9 cellular contexts compared by ENCODE assay signal in the genomic region with DNA sequence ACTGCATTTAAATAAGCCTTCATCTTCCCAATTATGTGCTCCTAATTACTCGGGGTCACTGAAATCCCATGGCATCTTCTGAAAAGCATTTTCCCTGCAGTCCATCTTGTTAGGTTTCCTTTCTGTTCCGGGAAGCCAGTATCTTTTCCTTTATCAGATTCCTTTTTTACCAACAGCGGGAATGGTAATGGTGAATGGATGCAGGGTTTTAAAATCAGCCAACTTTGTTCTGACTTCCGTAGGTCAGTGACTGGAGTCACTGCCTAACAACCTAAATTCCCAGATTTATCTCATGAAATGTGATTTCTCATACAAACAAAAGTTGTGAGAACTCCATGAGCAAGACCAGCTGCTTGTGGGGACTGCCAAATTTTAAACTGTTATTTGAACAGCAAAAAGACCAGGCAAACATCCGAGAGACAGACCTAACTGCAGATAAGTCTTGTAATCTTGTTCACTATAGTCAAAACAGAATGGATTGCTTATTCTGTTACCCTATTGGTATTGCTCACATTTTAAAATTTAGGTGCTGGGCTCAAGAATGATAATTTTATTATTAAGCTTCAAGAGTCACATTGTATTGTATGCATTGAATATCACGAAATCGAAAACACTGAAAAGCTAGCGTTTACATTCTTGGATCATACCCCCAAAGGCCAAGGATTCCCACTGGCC. TPM values are rescaled to one million over a fixed set of nuclear protein-coding genes. Genes with fewer than 3 reads are reported as not detected.
DNase-seq lines count a peak whose midpoint lies in the region; ATAC-seq and TF ChIP-seq lines count a peak whose summit lies in the region.
"Had no signal": no experiment of that assay in that cellular context is flagged by ENCODE, and none has a peak within 500 bp of the region (broad histone marks: within the 10 kb centered on the region; RNA-seq: fewer than 3 reads in every experiment).

No MANE protein-coding gene starts in this region.

- H3K36me3 ChIP-seq in NT2/D1 (ENCODE audit: insufficient read depth, insufficient read length, low read length) = peaks cover 4% of the 10 kb centered on the region
- no peaks in the 10 kb centered on the region for H3K36me3 ChIP-seq in lower lobe of right lung
- no peaks in the 10 kb centered on the region for H3K36me3 ChIP-seq in suprapubic skin

- 40% methylated on average over 8 of the region's 8 CpGs for WGBS in suprapubic skin

- ATAC-seq in lower lobe of right lung (no peak), GM18861 (IDR thresholded peaks at IDR 0.05; ENCODE audit: unreplicated experiment) (no peak), HG02623 (IDR thresholded peaks at IDR 0.05; ENCODE audit: unreplicated experiment) (no peak), HG03565 (IDR thresholded peaks at IDR 0.05; ENCODE audit: unreplicated experiment) (no peak), GM19324 (IDR thresholded peaks at IDR 0.05; ENCODE audit: low FRiP score, unreplicated experiment) (no peak)

- DNase-seq in NT2/D1 (ENCODE audit: low read depth, low spot score) (no peak), cerebellum (ENCODE audit: low spot score) (peak; percentile 4), lower lobe of right lung (no peak), suprapubic skin (ENCODE audit: low spot score in 2 of 2) (no peak)
- DNase-seq: T1000 had no signal

- TF ChIP-seq EP300 in suprapubic skin (IDR thresholded peaks at IDR 0.05) = no peak

- H3K4me1 ChIP-seq in NT2/D1 (ENCODE audit: insufficient read depth, insufficient read length) (no peaks in the 10 kb centered on the region), lower lobe of right lung (peaks cover 27% of the 10 kb centered on the region), suprapubic skin (peaks cover 26% of the 10 kb centered on the region)

- intact Hi-C loops in lower lobe of right lung (cut with DNase I) = loop anchor here (10.0 kb wide), 1 partner anchor 148 kb away; no protein-coding TSS in a partner anchor

- H3K27me3 ChIP-seq in NT2/D1 (ENCODE audit: insufficient read depth, insufficient read length) = no peaks in the 10 kb centered on the region
- no peaks in the 10 kb centered on the region for H3K27me3 ChIP-seq in lower lobe of right lung (ENCODE audit: low read depth)
- H3K27me3 ChIP-seq in suprapubic skin = no peaks in the 10 kb centered on the region

- TF ChIP-seq CTCF in lower lobe of right lung (IDR thresholded peaks at IDR 0.05) = no peak
- no peak for TF ChIP-seq CTCF in suprapubic skin (IDR thresholded peaks at IDR 0.05)

- H3K9ac ChIP-seq in NT2/D1 (ENCODE audit: insufficient read length, low read depth) = peak overlapping the region; percentile 50

- no peak for TF ChIP-seq POLR2A in suprapubic skin (IDR thresholded peaks at IDR 0.05)

- H3K9me3 ChIP-seq in NT2/D1 (ENCODE audit: insufficient read depth, low read length) (no peaks in the 10 kb centered on the region), lower lobe of right lung (no peaks in the 10 kb centered on the region), suprapubic skin (no peaks in the 10 kb centered on the region)

- H3K4me3 ChIP-seq in NT2/D1 (ENCODE audit: insufficient read length, low read depth) (peak overlapping the region; percentile 69), lower lobe of right lung (peak overlapping the region; percentile 78), suprapubic skin (peak overlapping the region; percentile 77)

- H3K27ac ChIP-seq in lower lobe of right lung (peak overlapping the region; percentile 86), suprapubic skin (peak overlapping the region; percentile 82)

RNA-seq across cellular contexts. Expression of gene RWDD3, which starts 1.2 kb away (rescaled TPM):
- total RNA-seq in cerebellum = 20.1 TPM
- 11.8 TPM for total RNA-seq in lower lobe of right lung
- total RNA-seq in suprapubic skin = 10 to 100 TPM in 2 of 4 donors, 1 to 10 TPM in 2; 6.9 to 12.6 (median 9.4) TPM
